14 cellular contexts compared by ENCODE assay signal in the genomic region with DNA sequence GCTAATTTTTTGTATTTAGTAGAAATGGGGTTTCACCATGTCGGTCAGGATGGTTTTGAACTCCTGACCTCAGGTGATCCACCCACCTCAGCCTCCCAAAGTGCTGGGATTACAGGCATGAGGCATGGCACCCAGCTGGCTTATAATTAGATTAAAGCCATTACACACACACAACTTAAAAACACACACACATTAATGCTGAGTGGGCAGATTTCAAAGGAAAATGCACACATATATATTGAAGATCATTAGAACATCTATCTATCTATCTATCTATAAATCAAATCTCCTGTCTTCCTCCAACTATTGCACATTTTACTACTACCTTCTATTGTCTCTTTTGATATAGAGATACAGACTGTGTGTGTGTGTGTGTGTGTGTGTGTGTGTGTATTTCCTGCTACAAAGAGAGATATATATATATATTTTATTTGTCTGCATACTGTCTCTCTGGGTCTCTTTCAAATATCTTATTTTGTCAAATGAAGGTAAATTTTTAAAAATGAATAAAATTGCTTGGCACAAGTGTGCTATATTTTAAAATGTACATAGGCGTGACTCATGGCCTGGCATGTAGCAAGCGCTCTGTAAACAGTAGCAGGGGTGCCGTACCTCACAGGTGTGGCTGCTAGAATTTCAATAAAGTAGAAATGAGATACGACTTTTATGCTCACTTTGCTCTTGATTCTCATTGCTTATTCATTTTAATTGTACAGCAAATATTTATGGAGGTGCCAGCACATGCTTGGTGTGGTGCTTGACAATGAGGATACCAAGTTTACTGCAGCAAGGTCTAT.
"Had no signal": no experiment of that assay in that cellular context is flagged by ENCODE, and none has a peak within 500 bp of the region (broad histone marks: within the 10 kb centered on the region; RNA-seq: fewer than 3 reads in every experiment).

No MANE protein-coding gene starts in this region.

- H3K4me1 ChIP-seq: lower lobe of right lung, tibial nerve had no signal

- H3K4me3 ChIP-seq: lower lobe of right lung, tibial nerve had no signal

- DNase-seq: activated B cell treated with CpG ODN at 0.5 μM for 24 hours; activated CD4-positive, alpha-beta T cell treated with anti-CD3 and anti-CD28 coated beads, Interleukin-2, amount 10 ng/mL, durations not matched to agents 7 days and 5 days; activated CD8-positive, alpha-beta memory T cell treated with anti-CD3 and anti-CD28 coated beads for 24 hours; activated naive CD4-positive, alpha-beta T cell treated with anti-CD3 and anti-CD28 coated beads, Interleukin-2, amount 10 ng/mL, durations not matched to agents 7 days and 5 days; central memory CD4-positive, alpha-beta T cell; cortex of kidney; effector CD8-positive, alpha-beta T cell; erythroblast; glutamatergic neuron; lower lobe of right lung; naive thymus-derived CD8-positive, alpha-beta T cell; right cardiac atrium had no signal

- H3K36me3 ChIP-seq: lower lobe of right lung, neutrophil, tibial nerve had no signal

- H3K9me3 ChIP-seq: lower lobe of right lung, neutrophil, tibial nerve had no signal

- H3K27me3 ChIP-seq: neutrophil, tibial nerve had no signal

- H3K27ac ChIP-seq: lower lobe of right lung, neutrophil, tibial nerve had no signal
